Comparison of ENCODE assay signal across 8 cellular contexts in genomic region chr10:103968441-103969391, GRCh38. TPM values are rescaled to one million over a fixed set of nuclear protein-coding genes. Genes with fewer than 3 reads are reported as not detected.
A peak's percentile ranks its signal among the peaks of the same experiment; 100 is the strongest.
DNase-seq lines count a peak whose midpoint lies in the region; ATAC-seq and TF ChIP-seq lines count a peak whose summit lies in the region.

No MANE protein-coding gene starts in this region.

- H3K4me3 ChIP-seq in left ventricle myocardium inferior = peak overlapping the region; percentile 88
- H3K4me3 ChIP-seq in astrocyte of the spinal cord (ENCODE audit: low read depth, low read length) = peak overlapping the region; percentile 95

- ATAC-seq in memory B cell (ENCODE audit: low read depth) (no peak), GM19397 (IDR thresholded peaks at IDR 0.05; ENCODE audit: unreplicated experiment) (no peak), GM19455 (IDR thresholded peaks at IDR 0.05; ENCODE audit: unreplicated experiment) (no peak), GM18907 (IDR thresholded peaks at IDR 0.05; ENCODE audit: unreplicated experiment) (no peak)

- H3K27ac ChIP-seq in left ventricle myocardium inferior (replicated peaks) = peak overlapping the region; percentile 98

- in situ Hi-C loops in astrocyte of the spinal cord (cut with HindIII; ENCODE audit: low sequenced_read_pairs) = no loop called here

- H3K36me3 Mint-ChIP-seq in memory B cell = peaks cover 5% of the 10 kb centered on the region

- no peaks in the 10 kb centered on the region for H3K36me3 ChIP-seq in left ventricle myocardium inferior

- H3K9me3 ChIP-seq in left ventricle myocardium inferior (replicated peaks) = no peaks in the 10 kb centered on the region

- H3K4me1 ChIP-seq in left ventricle myocardium inferior = peaks cover 72% of the 10 kb centered on the region

- H3K27ac Mint-ChIP-seq in memory B cell = peak overlapping the region; percentile 25

- no peaks in the 10 kb centered on the region for H3K27me3 ChIP-seq in left ventricle myocardium inferior (ENCODE audit: low read depth)

- H3K9me3 Mint-ChIP-seq in memory B cell = no peaks in the 10 kb centered on the region

- H3K4me1 Mint-ChIP-seq in memory B cell = peaks cover 28% of the 10 kb centered on the region

- peak overlapping the region; percentile 91 for H3K4me3 Mint-ChIP-seq in memory B cell

- DNase-seq in left ventricle myocardium inferior = no peak
- no peak for DNase-seq in cardiac septum (ENCODE audit: low spot score)
- peak; percentile 17 for DNase-seq in astrocyte of the spinal cord (ENCODE audit: low read depth, low spot score)
- no peak for DNase-seq in memory B cell (ENCODE audit: low spot score in 2 of 2)
- DNase-seq in NCI-H2081 treated with DMSO at 0.1 percent for 48 hours (lab: John Stamatoyannopoulos, UW) = no peak

- TF ChIP-seq CTCF in left ventricle myocardium inferior (IDR thresholded peaks at IDR 0.05; ENCODE audit: borderline replicate concordance) (no peak), astrocyte of the spinal cord (IDR thresholded peaks at IDR 0.05; ENCODE audit: low read depth, low read length) (no peak)

- no peaks in the 10 kb centered on the region for H3K27me3 Mint-ChIP-seq in memory B cell

- intact Hi-C loops in left ventricle myocardium inferior (cut with micrococcal nuclease) (loop anchor here (10.0 kb wide), 1 partner anchor 84 kb away; no protein-coding TSS in a partner anchor), cardiac septum (cut with DNase I) (loop anchor here (5.0 kb wide), 1 partner anchor 81 kb away; no protein-coding TSS in a partner anchor)

RNA-seq across cellular contexts. Expression of gene SLK, which starts 1.8 kb away (rescaled TPM):
- total RNA-seq in left ventricle myocardium inferior (36.1 TPM), cardiac septum (59.7 TPM)

RNA-seq across cellular contexts. Expression of gene STN1, which starts 50.7 kb away (rescaled TPM):
- total RNA-seq in left ventricle myocardium inferior (30.7 TPM), cardiac septum (33.9 TPM)
